ENCODE assay signal across 1 cellular context in the genomic region with DNA sequence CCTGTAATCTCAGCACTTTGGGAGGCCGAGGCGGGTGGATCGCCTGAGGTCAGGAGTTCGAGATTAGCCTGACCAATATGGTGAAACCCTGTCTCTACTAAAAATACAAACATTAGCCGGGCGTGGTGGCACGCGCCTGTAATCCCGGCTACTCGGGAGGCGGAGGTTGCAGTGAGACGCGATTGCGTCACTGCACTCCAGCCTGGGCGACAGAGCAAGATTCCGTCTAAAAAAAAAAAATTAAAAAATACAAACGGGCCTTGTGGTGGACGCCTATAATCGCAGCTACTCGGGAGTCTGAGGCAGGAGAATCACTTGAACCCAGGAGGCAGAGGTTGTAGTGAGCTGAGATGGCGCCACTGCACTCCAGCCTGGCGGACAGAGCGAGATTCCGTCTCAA. TPM values are rescaled to one million over a fixed set of nuclear protein-coding genes. Genes with fewer than 3 reads are reported as not detected.
"Had no signal": no experiment of that assay in that cellular context is flagged by ENCODE, and none has a peak within 500 bp of the region (broad histone marks: within the 10 kb centered on the region; RNA-seq: fewer than 3 reads in every experiment).

No MANE protein-coding gene starts in this region.

RNA-seq across cellular contexts. Expression of gene TRIM7, which starts 4.0 kb away (rescaled TPM):
- total RNA-seq: hepatocyte had no signal
